In the genomic region with DNA sequence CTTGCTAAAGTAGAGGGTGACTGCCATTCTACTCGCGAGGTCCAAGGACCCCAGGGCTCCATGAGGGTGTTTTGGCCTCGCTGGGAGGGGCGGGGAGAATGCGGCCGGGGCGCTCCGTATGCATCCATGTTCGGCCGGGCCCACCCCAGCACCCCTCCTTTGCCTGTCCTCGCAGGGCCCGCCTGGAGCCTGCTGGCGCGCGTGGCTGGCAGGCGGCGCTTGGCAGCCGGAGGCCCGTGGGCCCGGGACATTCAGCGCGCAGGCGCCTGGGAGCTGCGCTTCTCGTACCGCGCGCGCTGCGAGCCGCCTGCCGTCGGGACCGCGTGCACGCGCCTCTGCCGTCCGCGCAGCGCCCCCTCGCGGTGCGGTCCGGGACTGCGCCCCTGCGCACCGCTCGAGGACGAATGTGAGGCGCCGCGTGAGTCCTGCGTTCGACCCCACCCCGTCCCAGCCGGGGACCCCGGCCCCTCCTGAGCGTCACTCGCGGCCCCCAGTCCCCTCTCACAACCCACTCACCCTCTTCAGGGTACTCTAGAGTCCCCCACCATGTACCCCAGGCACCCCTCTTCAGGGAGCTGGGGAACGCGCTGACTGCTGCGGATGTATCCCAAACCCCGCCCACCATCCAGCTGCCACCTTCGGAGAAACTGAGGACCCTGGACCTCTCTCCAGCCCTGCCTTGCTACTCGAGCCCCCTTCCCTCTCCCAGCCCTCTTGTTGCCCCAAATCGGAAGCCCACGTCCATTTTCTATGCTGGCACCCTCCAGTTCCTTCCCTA, we compare ENCODE assay signal across 8 cellular contexts.
A peak's percentile ranks its signal among the peaks of the same experiment; 100 is the strongest.
DNase-seq lines count a peak whose midpoint lies in the region; ATAC-seq and TF ChIP-seq lines count a peak whose summit lies in the region.

No MANE protein-coding gene starts in this region.

- CTCF ChIA-PET in AG04449 (lab: Yijun Ruan, JAX): interaction anchor here (0.9 to 2.1 kb wide), 22 partner anchors 10 to 120 kb away, joined by 3 to 15 read pairs (median 5); a partner anchor contains a TSS

- no peak overlapping the region for H3K4me3 ChIP-seq in AG04449 (ENCODE audit: low read depth, low read length)

- POLR2A ChIA-PET in AG04449 (lab: Yijun Ruan, JAX): no interaction called here

- ATAC-seq in HG02885 (IDR thresholded peaks at IDR 0.05; ENCODE audit: poor library complexity, unreplicated experiment): peak; percentile 43
- no peak for ATAC-seq in HG02852 (IDR thresholded peaks at IDR 0.05; ENCODE audit: unreplicated experiment)
- ATAC-seq in HG02870 (IDR thresholded peaks at IDR 0.05; ENCODE audit: unreplicated experiment): no peak

- DNase-seq in AG04449 (ENCODE audit: low read depth, low spot score): no peak
- DNase-seq in T-helper 22 cell (ENCODE audit: low read depth): peak; percentile 58
- peak; percentile 59 for DNase-seq in amniotic epithelial cell (ENCODE audit: low read depth)
- peak; percentile 90 for DNase-seq in iPS-NIHi7 (ENCODE audit: extremely low spot score)
- DNase-seq in stimulated activated CD4-positive, alpha-beta T cell treated with anti-CD3 and anti-CD28 coated beads, Interleukin-4, amount 100 ng/mL, for 1 hour: peak; percentile 79

- TF ChIP-seq CTCF in AG04449 (IDR thresholded peaks at IDR 0.05; ENCODE audit: insufficient read depth, low read length, missing control alignments): peak; percentile 72
